ENCODE assay signal across 8 cellular contexts in genomic region chr11:45145421-45146071, GRCh38. TPM values are rescaled to one million over a fixed set of nuclear protein-coding genes. Genes with fewer than 3 reads are reported as not detected.
DNase-seq lines count a peak whose midpoint lies in the region; ATAC-seq, FAIRE-seq and TF ChIP-seq lines count a peak whose summit lies in the region.

No MANE protein-coding gene starts in this region.

- dilution Hi-C loops in endothelial cell of umbilical vein (cut with MboI; ENCODE audit: extremely low pct_ligation_motif_present, low sequenced_read_pairs) = no loop called here

- POLR2A ChIA-PET in RWPE1 (lab: Yijun Ruan, JAX; ENCODE audit: low non-redundant PET) = no interaction called here
- POLR2A ChIA-PET in endothelial cell of umbilical vein (lab: Charles Lee) = no interaction called here

- FAIRE-seq in H54 (lab: Jason Lieb, UNC) (no peak), endothelial cell of umbilical vein (lab: Jason Lieb, UNC) (peak; percentile 75)

- H3K9ac ChIP-seq in endothelial cell of umbilical vein (replicated peaks; ENCODE audit: extremely low read depth, insufficient read depth, low read length) = peak overlapping the region; percentile 94
- H3K9ac ChIP-seq in muscle layer of colon (ENCODE audit: low read length) = peak overlapping the region; percentile 89

- CTCF ChIA-PET in RWPE1 (lab: Yijun Ruan, JAX) = no interaction called here
- CTCF ChIA-PET in endothelial cell of umbilical vein (lab: Charles Lee) = no interaction called here

- peak overlapping the region; percentile 92 for H3K4me2 ChIP-seq in endothelial cell of umbilical vein (ENCODE audit: insufficient read depth, low read length)

- ATAC-seq in GM21576 (IDR thresholded peaks at IDR 0.05; ENCODE audit: unreplicated experiment) (no peak), HG03457 (IDR thresholded peaks at IDR 0.05; ENCODE audit: unreplicated experiment) (no peak)

- H3K9me3 ChIP-seq in endothelial cell of umbilical vein (replicated peaks; ENCODE audit: control insufficient read depth, insufficient read depth, low read length) (no peaks in the 10 kb centered on the region), muscle layer of colon (ENCODE audit: low read length) (no peaks in the 10 kb centered on the region)

- peak overlapping the region; percentile 59 to 85 (median 78) for H3K4me3 ChIP-seq in endothelial cell of umbilical vein (replicated peaks in 1 of 3; ENCODE audit: insufficient read depth in 1 of 3, low read depth in 1 of 3, low read length in 3 of 3)
- H3K4me3 ChIP-seq in muscle layer of colon (ENCODE audit: low read depth in 1 of 2, low read length in 2 of 2) = peak overlapping the region; percentile 66 to 76

- TF ChIP-seq POLR2A in H54 (IDR thresholded peaks at IDR 0.05; ENCODE audit: low read depth, low read length) (0 out of 2 replicates have a peak, but pooled peaks have one; percentile 13), endothelial cell of umbilical vein (IDR thresholded peaks at IDR 0.05; ENCODE audit: low read depth, low read length) (no peak)

- no peaks in the 10 kb centered on the region for H3K9me1 ChIP-seq in endothelial cell of umbilical vein (replicated peaks; ENCODE audit: control insufficient read depth, extremely low read depth, insufficient read depth, low read length)

- BruUV-seq in endothelial cell of umbilical vein (replicated peaks; lab: Mats Ljungman, UMichigan) = no TSS peak

- peak overlapping the region; percentile 34 for H2AFZ ChIP-seq in endothelial cell of umbilical vein (ENCODE audit: low read depth, low read length)

- H3K79me2 ChIP-seq in endothelial cell of umbilical vein (ENCODE audit: control insufficient read depth, insufficient read depth, low read length) = peaks cover 1% of the 10 kb centered on the region

- H4K20me1 ChIP-seq in endothelial cell of umbilical vein (replicated peaks; ENCODE audit: control insufficient read depth, extremely low read depth, insufficient read depth, low read length) = no peaks in the 10 kb centered on the region

- H3K27me3 ChIP-seq in endothelial cell of umbilical vein (ENCODE audit: control insufficient read depth in 2 of 2, insufficient read depth in 2 of 2, low read length in 2 of 2) = peaks cover 14 to 40% of the 10 kb centered on the region in 2 experiments
- H3K27me3 ChIP-seq in muscle layer of colon (ENCODE audit: control insufficient read depth in 1 of 2, insufficient read depth in 2 of 2, low read length in 2 of 2) = no peaks in the 10 kb centered on the region

- DNase-seq in H54 (ENCODE audit: insufficient read length, low spot score) (no peak), RWPE1 (ENCODE audit: low spot score) (no peak), endothelial cell of umbilical vein (ENCODE audit: low read depth, low spot score) (peak; percentile 23), COLO829 (ENCODE audit: low spot score) (no peak), DMS53 (lab: John Stamatoyannopoulos, UW) (no peak)

- H3K27ac ChIP-seq in RWPE1 (peak overlapping the region; percentile 95), endothelial cell of umbilical vein (ENCODE audit: insufficient read depth, low read depth, low read length) (no peak overlapping the region), muscle layer of colon (ENCODE audit: low read depth, low read length) (peak overlapping the region; percentile 99)

- TF ChIP-seq CTCF in RWPE1 (conservative IDR thresholded peaks at IDR 0.05; ENCODE audit: low read depth) (no peak), endothelial cell of umbilical vein (IDR thresholded peaks at IDR 0.05; ENCODE audit: extremely low read depth in 1 of 2, insufficient read depth in 1 of 2, low read depth in 1 of 2, low read length in 2 of 2) (no peak)

- intact Hi-C loops in endothelial cell of umbilical vein (cut with micrococcal nuclease) = loop anchor here (2.0 to 5.0 kb wide), 2 partner anchors 191 to 383 kb away; no protein-coding TSS in a partner anchor

- H3K36me3 ChIP-seq in endothelial cell of umbilical vein (ENCODE audit: control insufficient read depth in 2 of 2, extremely low read depth in 1 of 2, insufficient read depth in 2 of 2, low read length in 2 of 2) (no peaks in the 10 kb centered on the region), muscle layer of colon (ENCODE audit: insufficient read depth, low read length) (no peaks in the 10 kb centered on the region)

- H3K4me1 ChIP-seq in endothelial cell of umbilical vein (ENCODE audit: control insufficient read depth, extremely low read depth, insufficient read depth, low read length) (peaks cover 17% of the 10 kb centered on the region), muscle layer of colon (ENCODE audit: insufficient read depth, low read length) (peaks cover 26% of the 10 kb centered on the region)

TF ChIP-seq in endothelial cell of umbilical vein, 7 proteins besides CTCF, POLR2A, EP300 and RAD21:
- TF ChIP-seq EZH2 (IDR thresholded peaks at IDR 0.05; ENCODE audit: borderline replicate concordance, low read depth, low read length, severe bottlenecking) = no peak
- no peak for TF ChIP-seq MAX (IDR thresholded peaks at IDR 0.05; ENCODE audit: insufficient read depth, insufficient read length)
- TF ChIP-seq FOS (IDR thresholded peaks at IDR 0.05; ENCODE audit: borderline replicate concordance, insufficient read depth, low read length) = no peak
- TF ChIP-seq GATA2 (IDR thresholded peaks at IDR 0.05; ENCODE audit: insufficient read depth, insufficient read length, low read depth, low read length) = no peak
- no peak for TF ChIP-seq JUN (IDR thresholded peaks at IDR 0.05; ENCODE audit: borderline replicate concordance, insufficient read depth, insufficient read length, low read depth)
TF ChIP-seq in endothelial cell of umbilical vein: peak in this region for 0.

RNA-seq across cellular contexts. Expression of gene PRDM11, which starts 0.9 kb away (rescaled TPM):
- 13.9 and 14.1 TPM in 2 replicates for total RNA-seq in endothelial cell of umbilical vein
- polyA plus RNA-seq in endothelial cell of umbilical vein = 5.9 and 6.9 TPM in 2 replicates
- 5.3 and 6.8 TPM in 2 replicates for polyA plus RNA-seq in endothelial cell of umbilical vein (2011; cell fraction: cytosol; rRNA removed)
- 10.2 and 12.8 TPM in 2 replicates for polyA plus RNA-seq in endothelial cell of umbilical vein (2011; cell fraction: nucleus; rRNA removed)
- polyA plus RNA-seq in endothelial cell of umbilical vein (2012) = 5.9 and 8.8 TPM in 2 replicates
- 7.7 and 18.1 TPM in 2 replicates for polyA minus RNA-seq in endothelial cell of umbilical vein
- polyA minus RNA-seq in endothelial cell of umbilical vein (2011; cell fraction: cytosol; rRNA and poly(A)+ RNA removed) = 10.0 TPM
- 7.7 and 12.2 TPM in 2 replicates for polyA minus RNA-seq in endothelial cell of umbilical vein (2011; cell fraction: nucleus; rRNA and poly(A)+ RNA removed)
